In the genomic region with DNA sequence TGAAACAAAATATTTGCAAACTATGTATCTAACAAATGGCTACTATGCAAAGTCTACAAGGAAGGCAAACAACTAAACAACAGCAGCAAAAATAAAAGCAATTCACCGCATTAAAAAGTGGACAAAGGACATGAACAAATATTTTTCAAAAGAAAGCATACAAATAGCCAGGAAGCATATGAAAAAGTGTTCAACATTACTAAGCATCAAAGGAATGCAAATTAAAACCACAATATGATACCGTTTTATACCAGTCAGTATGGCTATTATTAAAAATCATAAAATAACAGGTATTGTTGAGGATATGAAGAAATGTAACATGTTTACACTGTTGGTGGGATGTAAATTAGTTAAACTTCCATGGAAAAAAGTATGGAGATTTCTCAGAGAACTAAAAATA, we compare ENCODE assay signal across 24 cellular contexts.
"Had no signal": no experiment of that assay in that cellular context is flagged by ENCODE, and none has a peak within 500 bp of the region (broad histone marks: within the 10 kb centered on the region; RNA-seq: fewer than 3 reads in every experiment).

No MANE protein-coding gene starts in this region.

- H3K4me1 ChIP-seq: colonic mucosa, esophagus squamous epithelium, foreskin keratinocyte, gastrocnemius medialis, gastroesophageal sphincter, heart left ventricle, heart right ventricle had no signal

- H3K36me3 ChIP-seq: colonic mucosa, esophagus muscularis mucosa, esophagus squamous epithelium, gastrocnemius medialis, gastroesophageal sphincter, heart left ventricle, heart right ventricle had no signal

- H3K27me3 ChIP-seq: colonic mucosa, dorsolateral prefrontal cortex, esophagus muscularis mucosa, esophagus squamous epithelium, foreskin keratinocyte, gastrocnemius medialis, gastroesophageal sphincter, heart left ventricle, heart right ventricle had no signal

- H3K27ac ChIP-seq: colonic mucosa, coronary artery, dorsolateral prefrontal cortex, epithelial cell of prostate, esophagus muscularis mucosa, esophagus squamous epithelium, foreskin keratinocyte, gastrocnemius medialis, gastroesophageal sphincter, heart left ventricle, heart right ventricle had no signal

- DNase-seq: colonic mucosa; cortex of kidney; dermis blood vessel endothelial cell; dorsolateral prefrontal cortex; effector CD4-positive, alpha-beta T cell; effector CD8-positive, alpha-beta T cell; effector memory CD4-positive, alpha-beta T cell; effector memory CD8-positive, alpha-beta T cell; endodermal cell; erythroblast; esophagus squamous epithelium; foreskin fibroblast; foreskin keratinocyte; foreskin melanocyte; gastrocnemius medialis; glutamatergic neuron; head of caudate nucleus; heart left ventricle; heart right ventricle had no signal

- H3K9me3 ChIP-seq: colonic mucosa, esophagus muscularis mucosa, esophagus squamous epithelium, gastrocnemius medialis, gastroesophageal sphincter, heart left ventricle had no signal

- ATAC-seq: effector memory CD8-positive, alpha-beta T cell; esophagus mucosa; foreskin keratinocyte; gastrocnemius medialis; gastroesophageal sphincter; heart left ventricle; heart right ventricle had no signal

- H3K4me3 ChIP-seq: colonic mucosa, coronary artery, dorsolateral prefrontal cortex, esophagus muscularis mucosa, esophagus squamous epithelium, gastrocnemius medialis, gastroesophageal sphincter, heart left ventricle, heart right ventricle had no signal
